Comparison of ENCODE assay signal across 18 cellular contexts in the genomic region with DNA sequence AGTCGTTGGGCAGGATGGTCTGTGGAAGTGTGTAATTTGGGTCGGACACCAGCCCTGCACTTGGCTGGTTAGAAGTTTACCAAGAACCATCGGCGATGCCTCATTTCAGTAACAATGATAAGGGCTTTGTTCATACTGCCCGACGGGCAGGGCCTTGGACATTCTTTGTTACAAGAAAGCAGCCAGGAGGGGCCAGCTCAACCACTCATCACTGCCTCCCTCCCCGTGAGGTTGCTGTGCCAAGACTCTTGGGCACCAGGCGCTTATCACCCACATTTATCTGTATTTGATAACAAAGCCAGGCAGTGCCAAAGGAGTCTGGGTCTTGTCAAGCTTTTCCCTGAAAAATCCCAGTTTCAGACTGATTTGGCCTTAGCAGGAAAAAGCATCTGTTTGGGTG.
DNase-seq lines count a peak whose midpoint lies in the region; ATAC-seq and TF ChIP-seq lines count a peak whose summit lies in the region.
"Had no signal": no experiment of that assay in that cellular context is flagged by ENCODE, and none has a peak within 500 bp of the region (broad histone marks: within the 10 kb centered on the region; RNA-seq: fewer than 3 reads in every experiment).

No MANE protein-coding gene starts in this region.

- no peak overlapping the region for H2BK20ac ChIP-seq in IMR-90 (ENCODE audit: low read depth, low read length)

- no peak for TF ChIP-seq RAD21 in IMR-90 (IDR thresholded peaks at IDR 0.05; ENCODE audit: low read length)

- no peaks in the 10 kb centered on the region for H3K4me1 Mint-ChIP-seq in stimulated activated memory B cell treated with anti-CD40 and anti-IgM and Interleukin-4, amounts not matched to agents 10 μg/mL and 1 μg/mL and 100 μg/mL, for 72 hours

- H2AFZ ChIP-seq in IMR-90 (replicated peaks; ENCODE audit: low read length, poor library complexity) (no peak overlapping the region), smooth muscle cell (ENCODE audit: low read depth) (no peak overlapping the region)

- no peak overlapping the region for H3K27ac Mint-ChIP-seq in stimulated activated memory B cell treated with anti-CD40 and anti-IgM and Interleukin-4, amounts not matched to agents 10 μg/mL and 1 μg/mL and 100 μg/mL, for 72 hours

- H2AK9ac ChIP-seq in IMR-90 (replicated peaks; ENCODE audit: low read depth, low read length, poor library complexity) = peak overlapping the region; percentile 44

- no peak overlapping the region for H3K14ac ChIP-seq in IMR-90 (replicated peaks; ENCODE audit: low read depth, low read length)

- H3K36me3 Mint-ChIP-seq in stimulated activated memory B cell treated with anti-CD40 and anti-IgM and Interleukin-4, amounts not matched to agents 10 μg/mL and 1 μg/mL and 100 μg/mL, for 72 hours = no peaks in the 10 kb centered on the region

- intact Hi-C loops in IMR-90 (cut with micrococcal nuclease) = no loop called here
- intact Hi-C loops in sigmoid colon (cut with DNase I) = no loop called here

- H3K4me2 ChIP-seq in IMR-90 (ENCODE audit: low read depth, low read length) (no peak overlapping the region), smooth muscle cell (no peak overlapping the region)
- H3K4me2 ChIP-seq: KMS-11 had no signal

- no peak overlapping the region for H3K18ac ChIP-seq in IMR-90 (ENCODE audit: low read depth, low read length)

- dilution Hi-C loops in IMR-90 (cut with HindIII; ENCODE audit: low sequenced_read_pairs, unreplicated experiment) = no loop called here

- no peak overlapping the region for H3K56ac ChIP-seq in IMR-90 (ENCODE audit: extremely low read depth, insufficient read depth, low read length)

- POLR2A ChIA-PET in IMR-90 (lab: Charles Lee; ENCODE audit: unreplicated experiment) (no interaction called here), GM10248 (lab: Yijun Ruan, JAX) (no interaction called here)

- no peaks in the 10 kb centered on the region for H3K79me2 ChIP-seq in smooth muscle cell (ENCODE audit: low read depth)

- no peak for TF ChIP-seq POLR2A in IMR-90 (IDR thresholded peaks at IDR 0.05; ENCODE audit: low read depth, low read length)
- TF ChIP-seq POLR2A in sigmoid colon (IDR thresholded peaks at IDR 0.05) = no peak

- peaks cover 10% of the 10 kb centered on the region for H3K4me1 ChIP-seq in IMR-90 (ENCODE audit: control insufficient read depth, insufficient read depth, low read length)
- peaks cover 14% of the 10 kb centered on the region for H3K4me1 ChIP-seq in RWPE2 (ENCODE audit: insufficient read depth, poor library complexity, severe bottlenecking)
- peaks cover 0 to 13% (median 3%) of the 10 kb centered on the region in 4 donors for H3K4me1 ChIP-seq in sigmoid colon
- H3K4me1 ChIP-seq in smooth muscle cell (ENCODE audit: low read depth) = no peaks in the 10 kb centered on the region

- WGBS in IMR-90 (ENCODE audit: extremely low coverage in 2 of 2, insufficient read length in 1 of 2), 2 experiments = 100% methylated on average over 1 of the region's 8 CpGs; no CpG with 5 or more reads in 1 of the 2 experiments
- 87 to 94% methylated on average over 8 of the region's 8 CpGs for WGBS in sigmoid colon, 2 donors
- WGBS in smooth muscle cell (ENCODE audit: low lambda C conversion rate) = 65% methylated on average over 8 of the region's 8 CpGs

- H3K36me3 ChIP-seq in IMR-90 (ENCODE audit: control insufficient read depth, insufficient read depth, low read length) (no peaks in the 10 kb centered on the region), RWPE2 (ENCODE audit: low read depth) (no peaks in the 10 kb centered on the region), sigmoid colon (no peaks in the 10 kb centered on the region), smooth muscle cell (ENCODE audit: low read depth) (no peaks in the 10 kb centered on the region)
- H3K36me3 ChIP-seq: SJSA1 had no signal

- no TSS peak for BruUV-seq in IMR-90 (replicated peaks; lab: Mats Ljungman, UMichigan)

- no peaks in the 10 kb centered on the region for H3K79me1 ChIP-seq in IMR-90 (ENCODE audit: low read depth in 1 of 2, low read length in 2 of 2)

- TF ChIP-seq CTCF in IMR-90 (conservative IDR thresholded peaks at IDR 0.05; ENCODE audit: low read depth, low read length) (no peak), RWPE2 (IDR thresholded peaks at IDR 0.05; ENCODE audit: poor library complexity, severe bottlenecking) (no peak), coronary artery (IDR thresholded peaks at IDR 0.05) (no peak), sigmoid colon (IDR thresholded peaks at IDR 0.05) (no peak), GM10248 (IDR thresholded peaks at IDR 0.05; ENCODE audit: control extremely low read depth, extremely low read depth, low read depth, missing control alignments) (no peak), smooth muscle cell (IDR thresholded peaks at IDR 0.05; ENCODE audit: borderline replicate concordance, insufficient read depth, poor library complexity, severe bottlenecking) (no peak)

- H3K9ac ChIP-seq in IMR-90 (ENCODE audit: low read depth, low read length) (no peak overlapping the region), smooth muscle cell (ENCODE audit: low read depth) (no peak overlapping the region)
- H3K9ac ChIP-seq: KMS-11 had no signal

- H3F3A ChIP-seq in smooth muscle cell (ENCODE audit: low read depth) = peaks cover 7% of the 10 kb centered on the region

- H2BK5ac ChIP-seq in IMR-90 (ENCODE audit: low read depth, low read length, poor library complexity, severe bottlenecking) = no peak overlapping the region

- DNase-seq in IMR-90 (no peak), RWPE2 (ENCODE audit: low spot score) (peak; percentile 33), coronary artery (ENCODE audit: low spot score) (no peak), sigmoid colon (peak; percentile 38), GM10248 (ENCODE audit: extremely low spot score) (no peak), smooth muscle cell (lab: John Stamatoyannopoulos, UW; ENCODE audit: unreplicated experiment) (no peak), NCI-H524 treated with DMSO at 0.1 percent for 48 hours (lab: John Stamatoyannopoulos, UW) (no peak)
- DNase-seq: C1 segment of cervical spinal cord, DMS79 treated with DMSO at 0.1 percent for 48 hours, NCI-H1417, NCI-H187, NCI-H2107, NCI-H2227 treated with DMSO at 0.1 percent for 48 hours, NCI-H524 had no signal

- H2BK15ac ChIP-seq in IMR-90 (ENCODE audit: low read depth, low read length) = no peak overlapping the region

- H3K27me3 Mint-ChIP-seq in stimulated activated memory B cell treated with anti-CD40 and anti-IgM and Interleukin-4, amounts not matched to agents 10 μg/mL and 1 μg/mL and 100 μg/mL, for 72 hours = peaks cover 19% of the 10 kb centered on the region

- H3K9me3 ChIP-seq in IMR-90 (ENCODE audit: control insufficient read depth, insufficient read depth, low read length) (no peaks in the 10 kb centered on the region; the same call in 1 of the 2 replicates), RWPE2 (ENCODE audit: severe bottlenecking) (no peaks in the 10 kb centered on the region), sigmoid colon (no peaks in the 10 kb centered on the region), smooth muscle cell (replicated peaks; ENCODE audit: low read depth) (no peaks in the 10 kb centered on the region)
- H3K9me3 ChIP-seq: SJSA1 had no signal

- no peak overlapping the region for H2BK120ac ChIP-seq in IMR-90 (ENCODE audit: low read depth, low read length)

- in situ Hi-C loops in IMR-90 (cut with MboI; ENCODE audit: low sequenced_read_pairs) = loop anchor here (25.0 kb wide), 1 partner anchor 844 kb away; the partner anchor contains the start of gene LRRC28

- H4K5ac ChIP-seq in IMR-90 (ENCODE audit: low read depth, low read length) = no peak overlapping the region

- H3K4me3 ChIP-seq in IMR-90 (ENCODE audit: insufficient read depth, low read depth, low read length) = no peak overlapping the region
- no peak overlapping the region for H3K4me3 ChIP-seq in RWPE2 (ENCODE audit: severe bottlenecking)
- H3K4me3 ChIP-seq in coronary artery = no peak overlapping the region
- no peak overlapping the region for H3K4me3 ChIP-seq in sigmoid colon
- no peak overlapping the region for H3K4me3 ChIP-seq in smooth muscle cell
- H3K4me3 ChIP-seq: SJSA1 had no signal

- H3K4me3 Mint-ChIP-seq in stimulated activated memory B cell treated with anti-CD40 and anti-IgM and Interleukin-4, amounts not matched to agents 10 μg/mL and 1 μg/mL and 100 μg/mL, for 72 hours = no peak overlapping the region

- peaks cover 5% of the 10 kb centered on the region for H3K9me3 Mint-ChIP-seq in stimulated activated memory B cell treated with anti-CD40 and anti-IgM and Interleukin-4, amounts not matched to agents 10 μg/mL and 1 μg/mL and 100 μg/mL, for 72 hours

- no peak overlapping the region for H3K4ac ChIP-seq in IMR-90 (ENCODE audit: low read depth, low read length)

- H3K27me3 ChIP-seq in IMR-90 (ENCODE audit: control insufficient read depth, insufficient read depth, low read length) = no peaks in the 10 kb centered on the region
- no peaks in the 10 kb centered on the region for H3K27me3 ChIP-seq in RWPE2 (ENCODE audit: insufficient read depth, poor library complexity, severe bottlenecking)
- H3K27me3 ChIP-seq in sigmoid colon = no peaks in the 10 kb centered on the region
- H3K27me3 ChIP-seq in smooth muscle cell (ENCODE audit: low read depth) = no peaks in the 10 kb centered on the region
- H3K27me3 ChIP-seq: SJSA1 had no signal

- H4K8ac ChIP-seq in IMR-90 (ENCODE audit: low read depth in 2 of 2, low read length in 2 of 2) = no peak overlapping the region

- TF ChIP-seq EP300 in sigmoid colon (IDR thresholded peaks at IDR 0.05) = no peak

- ATAC-seq in IMR-90 (ENCODE audit: low read depth) = no peak
- ATAC-seq in RWPE2 (ENCODE audit: low read depth) = no peak
- no peak for ATAC-seq in stimulated activated memory B cell treated with anti-CD40 and anti-IgM and Interleukin-4, amounts not matched to agents 10 μg/mL and 1 μg/mL and 100 μg/mL, for 72 hours

- peak overlapping the region; percentile 27; the same call in 1 of the 2 replicates for H4K91ac ChIP-seq in IMR-90 (ENCODE audit: insufficient read depth, low read depth, low read length)

- no peak overlapping the region for H2AK5ac ChIP-seq in IMR-90 (ENCODE audit: low read depth, low read length)

- H3K27ac ChIP-seq in IMR-90 (ENCODE audit: insufficient read depth, low read length) (no peak overlapping the region), RWPE2 (ENCODE audit: poor library complexity, severe bottlenecking) (no peak overlapping the region), coronary artery (peak overlapping the region; percentile 21 to 28), sigmoid colon (no peak overlapping the region), smooth muscle cell (ENCODE audit: low read depth) (no peak overlapping the region)
- H3K27ac ChIP-seq: KMS-11, RWPE1, SJSA1 had no signal

- H4K20me1 ChIP-seq in IMR-90 (ENCODE audit: insufficient read depth, low read length) = no peaks in the 10 kb centered on the region
- no peaks in the 10 kb centered on the region for H4K20me1 ChIP-seq in smooth muscle cell (ENCODE audit: low read depth)

- CTCF ChIA-PET in IMR-90 (lab: Yijun Ruan, JAX) (no interaction called here), GM10248 (lab: Yijun Ruan, JAX) (no interaction called here)

- H3K9me1 ChIP-seq in IMR-90 (ENCODE audit: insufficient read depth, low read length) = peaks cover 8% of the 10 kb centered on the region

- no peak overlapping the region for H3K23ac ChIP-seq in IMR-90 (ENCODE audit: low read depth, low read length)

TF ChIP-seq in IMR-90, 13 proteins besides CTCF, POLR2A, EP300 and RAD21 (continues in another document):
- TF ChIP-seq RFX5 (IDR thresholded peaks at IDR 0.05; ENCODE audit: low read depth, low read length) (no peak), FOS (IDR thresholded peaks at IDR 0.05; ENCODE audit: low read depth, low read length) (no peak)

Comparison
In these comparisons a context has a peak if more than half of its experiments do, and no peak if none do; other contexts are left out.
1. DNase-seq: peak in RWPE2 (single experiment) and sigmoid colon (single experiment); none in IMR-90 (single experiment), coronary artery (single experiment), GM10248 (single experiment), smooth muscle cell (single experiment) and NCI-H524 treated with DMSO at 0.1 percent for 48 hours (single experiment).
2. H3K27ac ChIP-seq: peak in coronary artery (2 of 2); none in IMR-90 (single experiment), RWPE2 (single experiment), sigmoid colon (0 of 4) and smooth muscle cell (single experiment).